ENCODE assay signal across 21 cellular contexts in the genomic region with DNA sequence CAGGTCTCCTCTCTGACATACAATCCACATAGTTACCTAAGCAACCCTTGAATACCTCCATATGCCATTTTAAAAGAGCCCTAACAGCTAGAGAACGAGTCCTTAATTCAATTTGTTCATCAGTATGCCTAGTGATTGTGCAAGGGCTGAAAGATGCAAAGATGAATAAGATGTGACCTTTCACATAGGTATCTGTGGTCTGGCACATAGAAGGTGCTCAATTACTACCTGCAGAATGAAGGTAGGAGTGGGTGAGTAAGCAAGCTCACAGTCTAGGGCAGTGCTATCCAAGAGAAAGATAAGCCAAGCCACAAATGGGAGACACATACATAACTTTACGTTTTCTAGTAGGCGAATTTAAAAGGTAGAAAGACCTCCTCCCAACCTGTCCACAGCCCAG.
"Had no signal": no experiment of that assay in that cellular context is flagged by ENCODE, and none has a peak within 500 bp of the region (broad histone marks: within the 10 kb centered on the region; RNA-seq: fewer than 3 reads in every experiment).

No MANE protein-coding gene starts in this region.

- H3K27me3 Mint-ChIP-seq: activated CD8-positive, alpha-beta T cell treated with anti-CD3 and anti-CD28 coated beads for 36 hours; activated naive CD4-positive, alpha-beta T cell treated with anti-CD3 and anti-CD28 coated beads, Interleukin-2, amount 50 U/mL, for 24 hours; IgD-negative memory B cell had no signal

- H3K4me3 ChIP-seq: PC-9, SK-N-MC had no signal

- H3K27me3 ChIP-seq: brain microvascular endothelial cell had no signal

- H3K27ac ChIP-seq: brain microvascular endothelial cell, PC-9, SK-N-MC had no signal

- ATAC-seq: activated CD8-positive, alpha-beta T cell treated with anti-CD3 and anti-CD28 coated beads for 36 hours; Right ventricle myocardium inferior; T-cell had no signal

- H3K4me3 Mint-ChIP-seq: activated CD8-positive, alpha-beta T cell treated with anti-CD3 and anti-CD28 coated beads for 36 hours; activated naive CD4-positive, alpha-beta T cell treated with anti-CD3 and anti-CD28 coated beads, Interleukin-2, amount 50 U/mL, for 24 hours; activated T-cell treated with anti-CD3 and anti-CD28 coated beads, Interleukin-2, amount 50 U/mL, for 72 hours; IgD-negative memory B cell; T-cell had no signal

- H3K36me3 ChIP-seq: brain microvascular endothelial cell had no signal

- H3K9me3 Mint-ChIP-seq: activated CD8-positive, alpha-beta T cell treated with anti-CD3 and anti-CD28 coated beads for 36 hours; activated naive CD4-positive, alpha-beta T cell treated with anti-CD3 and anti-CD28 coated beads, Interleukin-2, amount 50 U/mL, for 24 hours; IgD-negative memory B cell; T-cell had no signal

- H3K36me3 Mint-ChIP-seq: activated naive CD4-positive, alpha-beta T cell treated with anti-CD3 and anti-CD28 coated beads, Interleukin-2, amount 50 U/mL, for 24 hours; T-cell had no signal

- DNase-seq: activated CD4-positive, CD25-positive, alpha-beta regulatory T cell; activated CD8-positive, alpha-beta memory T cell treated with anti-CD3 and anti-CD28 coated beads, Interleukin-2, amount 50 U/mL, for 4 hours; activated CD8-positive, alpha-beta T cell treated with anti-CD3 and anti-CD28 coated beads for 36 hours; activated T-cell treated with anti-CD3 and anti-CD28 coated beads, Interleukin-2, amount 50 U/mL, for 72 hours; brain microvascular endothelial cell; caudate nucleus; KG1; NCI-H1092; NCI-H1417; NCI-H1930; NCI-H2107; NCI-H510A treated with DMSO at 0.1 percent for 48 hours; NCI-H69; PC-9; T-cell; T-helper 2 cell; T1000 had no signal

- H3K27ac Mint-ChIP-seq: activated CD8-positive, alpha-beta T cell treated with anti-CD3 and anti-CD28 coated beads for 36 hours; activated naive CD4-positive, alpha-beta T cell treated with anti-CD3 and anti-CD28 coated beads, Interleukin-2, amount 50 U/mL, for 24 hours; activated T-cell treated with anti-CD3 and anti-CD28 coated beads, Interleukin-2, amount 50 U/mL, for 72 hours; T-cell had no signal
